ENCODE assay signal across 9 cellular contexts in genomic region chr9:97564291-97565175, GRCh38.
DNase-seq lines count a peak whose midpoint lies in the region; ATAC-seq and TF ChIP-seq lines count a peak whose summit lies in the region.
"Had no signal": no experiment of that assay in that cellular context is flagged by ENCODE, and none has a peak within 500 bp of the region (broad histone marks: within the 10 kb centered on the region; RNA-seq: fewer than 3 reads in every experiment).

No MANE protein-coding gene starts in this region.

- H3K4me3 Mint-ChIP-seq in activated T-cell treated with anti-CD3 and anti-CD28 coated beads, Interleukin-2, amount 50 U/mL, for 72 hours: no peak overlapping the region

- H3K4me1 Mint-ChIP-seq in activated T-cell treated with anti-CD3 and anti-CD28 coated beads, Interleukin-2, amount 50 U/mL, for 72 hours (ENCODE audit: low read depth): no peaks in the 10 kb centered on the region

- H3K27ac Mint-ChIP-seq in activated T-cell treated with anti-CD3 and anti-CD28 coated beads, Interleukin-2, amount 50 U/mL, for 72 hours: no peak overlapping the region

- H3K4me3 ChIP-seq in coronary artery: no peak overlapping the region

- DNase-seq in AG08396 (ENCODE audit: low spot score) (peak; percentile 70), NCI-H1694 treated with DMSO at 0.1 percent for 48 hours (lab: John Stamatoyannopoulos, UW) (peak; percentile 62), coronary artery (ENCODE audit: low spot score) (peak; percentile 74), lung microvascular endothelial cell (ENCODE audit: low read depth in 2 of 2) (peak; percentile 74 to 87), GOT3 (lab: John Stamatoyannopoulos, UW) (no peak), NOMO-1 treated with dmso at 0.1 percent for 144 hours (lab: John Stamatoyannopoulos, UW; ENCODE audit: unreplicated experiment) (no peak)
- DNase-seq in activated T-cell treated with anti-CD3 and anti-CD28 coated beads, Interleukin-2, amount 50 U/mL, for 72 hours: no peak
- DNase-seq: NCI-H146 had no signal

- H3K36me3 Mint-ChIP-seq in activated T-cell treated with anti-CD3 and anti-CD28 coated beads, Interleukin-2, amount 50 U/mL, for 72 hours (ENCODE audit: insufficient read depth in 2 of 2): no peaks in the 10 kb centered on the region

- no peaks in the 10 kb centered on the region for H3K9me3 Mint-ChIP-seq in activated T-cell treated with anti-CD3 and anti-CD28 coated beads, Interleukin-2, amount 50 U/mL, for 72 hours

- peak overlapping the region; percentile 75 to 79 for H3K27ac ChIP-seq in coronary artery

- H3K27me3 Mint-ChIP-seq in activated T-cell treated with anti-CD3 and anti-CD28 coated beads, Interleukin-2, amount 50 U/mL, for 72 hours (ENCODE audit: low read depth): peaks cover 24% of the 10 kb centered on the region

- no peak for ATAC-seq in activated T-cell treated with anti-CD3 and anti-CD28 coated beads, Interleukin-2, amount 50 U/mL, for 72 hours (replicated peaks in 1 of 2)
- no peak for ATAC-seq in HG03159 (IDR thresholded peaks at IDR 0.05; ENCODE audit: unreplicated experiment)

- TF ChIP-seq CTCF in coronary artery (IDR thresholded peaks at IDR 0.05): no peak

Comparison
In these comparisons a context has a peak if more than half of its experiments do, and no peak if none do; other contexts are left out.
1. DNase-seq: peak in AG08396 (single experiment), NCI-H1694 treated with DMSO at 0.1 percent for 48 hours (single experiment), coronary artery (single experiment) and lung microvascular endothelial cell (2 of 2); none in GOT3 (single experiment), activated T-cell treated with anti-CD3 and anti-CD28 coated beads, Interleukin-2, amount 50 U/mL, for 72 hours (0 of 2) and NOMO-1 treated with dmso at 0.1 percent for 144 hours (single experiment).